In genomic region chr1:8598060-8598724, GRCh38 we compare ENCODE assay signal across 8 cellular contexts.
DNase-seq lines count a peak whose midpoint lies in the region; ATAC-seq, FAIRE-seq and TF ChIP-seq lines count a peak whose summit lies in the region.

No MANE protein-coding gene starts in this region.

- H2AFZ ChIP-seq in astrocyte (ENCODE audit: low read depth, low read length) (no peak overlapping the region), smooth muscle cell (ENCODE audit: low read depth) (no peak overlapping the region)

- no peak overlapping the region for H3K9ac ChIP-seq in HUES64 (ENCODE audit: low read depth, low read length)
- no peak overlapping the region for H3K9ac ChIP-seq in astrocyte (ENCODE audit: low read length)
- H3K9ac ChIP-seq in smooth muscle cell (ENCODE audit: low read depth): peak overlapping the region; percentile 3

- H3K4me3 Mint-ChIP-seq in astrocyte (ENCODE audit: unreplicated experiment): peak overlapping the region; percentile 45

- peaks cover 6% of the 10 kb centered on the region for H3K36me3 Mint-ChIP-seq in astrocyte (ENCODE audit: low read depth, unreplicated experiment)

- H4K20me1 ChIP-seq in astrocyte (ENCODE audit: insufficient read depth, low read length) (peaks cover 44% of the 10 kb centered on the region), smooth muscle cell (ENCODE audit: low read depth) (peaks cover 66% of the 10 kb centered on the region)

- H3K79me2 ChIP-seq in astrocyte (ENCODE audit: insufficient read depth, low read length): peaks cover 12% of the 10 kb centered on the region
- peaks cover 73% of the 10 kb centered on the region for H3K79me2 ChIP-seq in smooth muscle cell (ENCODE audit: low read depth)

- ATAC-seq in GM19324 (IDR thresholded peaks at IDR 0.05; ENCODE audit: low FRiP score, unreplicated experiment) (no peak), GM21390 (IDR thresholded peaks at IDR 0.05; ENCODE audit: unreplicated experiment) (no peak)

- FAIRE-seq in astrocyte (lab: Jason Lieb, UNC): no peak

- H3K4me1 ChIP-seq in HUES64 (ENCODE audit: insufficient read depth, low read length) (peaks cover 22% of the 10 kb centered on the region), astrocyte (ENCODE audit: insufficient read depth, low read length) (no peaks in the 10 kb centered on the region), smooth muscle cell (ENCODE audit: low read depth) (peaks cover 26% of the 10 kb centered on the region)

- H3K9me3 Mint-ChIP-seq in astrocyte (ENCODE audit: unreplicated experiment): peaks cover 3% of the 10 kb centered on the region

- H3K4me2 ChIP-seq in astrocyte (ENCODE audit: low read length) (peak overlapping the region; percentile 6), smooth muscle cell (peak overlapping the region; percentile 77)

- H3K27me3 ChIP-seq in HUES64 (ENCODE audit: insufficient read depth, low read length) (no peaks in the 10 kb centered on the region), astrocyte (ENCODE audit: insufficient read depth, low read length) (no peaks in the 10 kb centered on the region), smooth muscle cell (ENCODE audit: low read depth) (no peaks in the 10 kb centered on the region), H7 (ENCODE audit: control insufficient read depth, insufficient read depth, low read length) (no peaks in the 10 kb centered on the region)

- H3K4me1 Mint-ChIP-seq in astrocyte (ENCODE audit: low read depth, unreplicated experiment): peaks cover 51% of the 10 kb centered on the region

- H3K9me3 ChIP-seq in HUES64 (ENCODE audit: insufficient read depth, low read depth, low read length) (no peaks in the 10 kb centered on the region), astrocyte (ENCODE audit: insufficient read depth, low read depth, low read length) (no peaks in the 10 kb centered on the region), smooth muscle cell (replicated peaks; ENCODE audit: low read depth) (no peaks in the 10 kb centered on the region)

- H3K27me3 Mint-ChIP-seq in astrocyte (ENCODE audit: low read depth, unreplicated experiment): no peaks in the 10 kb centered on the region

- peaks cover 21% of the 10 kb centered on the region for H3F3A ChIP-seq in smooth muscle cell (ENCODE audit: low read depth)

- WGBS in HUES64: 84% methylated on average over 15 of the region's 15 CpGs
- 40% methylated on average over 14 of the region's 15 CpGs for WGBS in smooth muscle cell (ENCODE audit: low lambda C conversion rate)

- peak overlapping the region; percentile 71 for H3K27ac Mint-ChIP-seq in astrocyte (ENCODE audit: unreplicated experiment)

- 0 out of 2 replicates have a peak overlapping the region, but pooled peaks have one; percentile 1 for H3K27ac ChIP-seq in HUES64 (ENCODE audit: low read depth, low read length)
- no peak overlapping the region for H3K27ac ChIP-seq in astrocyte (ENCODE audit: low read depth, low read length)
- peak overlapping the region; percentile 77 for H3K27ac ChIP-seq in smooth muscle cell (ENCODE audit: low read depth)

- DNase-seq in astrocyte (ENCODE audit: low read depth) (peak; percentile 31), inferior parietal cortex (ENCODE audit: extremely low spot score) (peak; percentile 71), smooth muscle cell (lab: John Stamatoyannopoulos, UW; ENCODE audit: unreplicated experiment) (no peak), H7 (no peak)
- no peak for DNase-seq in effector CD8-positive, alpha-beta T cell (lab: John Stamatoyannopoulos, UW)

- TF ChIP-seq CTCF in astrocyte (IDR thresholded peaks at IDR 0.05; ENCODE audit: insufficient read depth, low read depth, low read length) (peak; percentile 22), smooth muscle cell (IDR thresholded peaks at IDR 0.05; ENCODE audit: borderline replicate concordance, insufficient read depth, poor library complexity, severe bottlenecking) (peak; percentile 21)

- H3K4me3 ChIP-seq in HUES64 (ENCODE audit: low read length): no peak overlapping the region
- no peak overlapping the region for H3K4me3 ChIP-seq in astrocyte (ENCODE audit: insufficient read depth, low read depth, low read length)
- peak overlapping the region; percentile 12 for H3K4me3 ChIP-seq in smooth muscle cell
- no peak overlapping the region for H3K4me3 ChIP-seq in H7 (ENCODE audit: insufficient read depth, low read depth, low read length)

- H3K36me3 ChIP-seq in HUES64 (ENCODE audit: insufficient read depth, low read length) (no peaks in the 10 kb centered on the region; the same call in 1 of the 2 replicates), astrocyte (ENCODE audit: insufficient read depth, low read length) (no peaks in the 10 kb centered on the region), smooth muscle cell (ENCODE audit: low read depth) (no peaks in the 10 kb centered on the region), H7 (replicated peaks; ENCODE audit: control insufficient read depth, insufficient read depth, low read length) (no peaks in the 10 kb centered on the region; the same call in 1 of the 2 replicates)

Comparison
In these comparisons a context has a peak if more than half of its experiments do, and no peak if none do; other contexts are left out.
1. DNase-seq: peak in astrocyte (single experiment) and inferior parietal cortex (single experiment); none in smooth muscle cell (single experiment), H7 (single experiment) and effector CD8-positive, alpha-beta T cell (single experiment).